12 cellular contexts compared by ENCODE assay signal in the genomic region with DNA sequence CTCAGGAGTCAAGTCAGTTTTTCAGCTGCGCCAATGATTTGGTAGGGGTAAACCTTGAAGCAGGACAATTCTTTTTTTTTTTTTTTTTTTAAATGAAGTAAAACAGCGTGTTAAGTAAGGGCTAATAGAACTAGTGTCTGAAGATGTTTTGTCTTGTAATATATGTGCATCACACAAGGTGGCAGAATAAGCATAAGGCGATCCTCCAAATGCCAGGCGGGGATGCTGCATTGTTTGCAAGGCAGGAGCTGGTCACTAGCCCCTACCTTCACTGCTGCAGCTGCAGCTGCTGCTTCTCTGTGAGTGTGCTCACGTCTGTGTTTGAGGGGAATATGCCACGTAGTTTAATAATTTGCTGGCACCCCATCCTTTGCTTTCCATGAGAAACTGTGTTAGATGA.
DNase-seq lines count a peak whose midpoint lies in the region; ATAC-seq and TF ChIP-seq lines count a peak whose summit lies in the region.
"Had no signal": no experiment of that assay in that cellular context is flagged by ENCODE, and none has a peak within 500 bp of the region (broad histone marks: within the 10 kb centered on the region; RNA-seq: fewer than 3 reads in every experiment).

No MANE protein-coding gene starts in this region.

- RAD21 ChIA-PET in HCT116 (lab: Charles Lee; ENCODE audit: low non-redundant PET in 1 of 2, low total read pairs in 2 of 2, uncharacterized antibody in 2 of 2, unreplicated experiment in 2 of 2): no interaction called here

- no peaks in the 10 kb centered on the region for H3K27me3 ChIP-seq in HCT116 (ENCODE audit: insufficient read depth, low read length)

- TF ChIP-seq CTCF in HCT116 (IDR thresholded peaks at IDR 0.05 in 2 of 3, conservative IDR thresholded peaks at IDR 0.05 in 1 of 3; ENCODE audit: borderline replicate concordance in 1 of 3, insufficient read depth in 1 of 3, low read depth in 2 of 3, low read length in 2 of 3) (no peak), epithelial cell of proximal tubule (conservative IDR thresholded peaks at IDR 0.05; ENCODE audit: low read depth, low read length) (peak; percentile 8)

- BruUV-seq in HCT116 (replicated peaks; lab: Mats Ljungman, UMichigan): no TSS peak

- no peak overlapping the region for H3K27ac ChIP-seq in HCT116 (ENCODE audit: low read depth, low read length)

- H3K9me2 ChIP-seq in HCT116 (ENCODE audit: insufficient read depth): no peaks in the 10 kb centered on the region

- H3K9me3 ChIP-seq in HCT116 (ENCODE audit: control insufficient read depth in 1 of 2, insufficient read depth in 1 of 2, low read depth in 1 of 2, low read length in 2 of 2): no peaks in the 10 kb centered on the region

- H3K9ac ChIP-seq in HCT116 (ENCODE audit: low read length): no peak overlapping the region

- intact Hi-C loops in HCT116 (cut with micrococcal nuclease): no loop called here

- no peak for TF ChIP-seq POLR2A in HCT116 (IDR thresholded peaks at IDR 0.05; ENCODE audit: borderline replicate concordance, extremely low read depth, insufficient read depth, insufficient read length)

- POLR2A ChIA-PET in HCT116 (lab: Charles Lee): no interaction called here

- H4K20me1 ChIP-seq in HCT116 (ENCODE audit: insufficient read depth): no peaks in the 10 kb centered on the region

- no peak overlapping the region for H2AFZ ChIP-seq in HCT116 (ENCODE audit: low read depth, low read length, poor library complexity, severe bottlenecking)

- DNase-seq in COLO668 (lab: John Stamatoyannopoulos, UW; ENCODE audit: unreplicated experiment): peak; percentile 4
- no peak for DNase-seq in HCT116 (ENCODE audit: low read depth, low spot score)
- peak; percentile 18 for DNase-seq in OCI-M1 (lab: John Stamatoyannopoulos, UW)
- no peak for DNase-seq in epithelial cell of proximal tubule (ENCODE audit: low read depth)
- no peak for DNase-seq in SIG-M5 treated with dmso at 0.1 percent for 504 hours (lab: John Stamatoyannopoulos, UW; ENCODE audit: unreplicated experiment)
- no peak for DNase-seq in superior temporal gyrus (ENCODE audit: extremely low spot score)
- DNase-seq: activated CD4-positive, alpha-beta T cell treated with anti-CD3 and anti-CD28 coated beads, Interleukin-2, amount 10 ng/mL, durations not matched to agents 24 days and 14 days; foreskin melanocyte; kidney; stimulated activated naive B cell treated with anti-CD40 and anti-IgM and Interleukin-4, amounts not matched to agents 10 μg/mL and 1 μg/mL and 100 μg/mL, for 72 hours had no signal

- H3K4me1 ChIP-seq in HCT116 (ENCODE audit: control insufficient read depth in 1 of 2, insufficient read depth in 2 of 2, low read length in 2 of 2): no peaks in the 10 kb centered on the region

- no peaks in the 10 kb centered on the region for H3K36me3 ChIP-seq in HCT116 (ENCODE audit: control insufficient read depth in 1 of 2, insufficient read depth in 2 of 2, low read length in 2 of 2)

- H3K79me2 ChIP-seq in HCT116 (ENCODE audit: insufficient read depth, low read length): no peaks in the 10 kb centered on the region

- CTCF ChIA-PET in HCT116 (lab: Charles Lee): no interaction called here

- H3K4me2 ChIP-seq in HCT116 (ENCODE audit: low read length): no peak overlapping the region

- H3K4me3 ChIP-seq in HCT116 (replicated peaks in 1 of 2; ENCODE audit: low read depth in 1 of 2, low read length in 2 of 2): no peak overlapping the region
- H3K4me3 ChIP-seq in epithelial cell of proximal tubule (ENCODE audit: low read depth, low read length): no peak overlapping the region

- ATAC-seq in HCT116: peak; percentile 42; the same call in 1 of the 2 replicates
- ATAC-seq in HG03175 (IDR thresholded peaks at IDR 0.05; ENCODE audit: unreplicated experiment): no peak
- ATAC-seq in HG02759 (IDR thresholded peaks at IDR 0.05; ENCODE audit: unreplicated experiment): no peak

- TF ChIP-seq RAD21 in HCT116 (IDR thresholded peaks at IDR 0.05; ENCODE audit: low read depth): no peak; the same call in 1 of the 2 replicates

TF ChIP-seq in HCT116, 20 proteins besides CTCF, POLR2A, EP300 and RAD21:
- no peak for TF ChIP-seq FOSL1 (IDR thresholded peaks at IDR 0.05; ENCODE audit: low read depth)

Comparison
In these comparisons a context has a peak if more than half of its experiments do, and no peak if none do; other contexts are left out.
1. DNase-seq: peak in COLO668 (single experiment) and OCI-M1 (single experiment); none in HCT116 (single experiment), epithelial cell of proximal tubule (single experiment), SIG-M5 treated with dmso at 0.1 percent for 504 hours (single experiment) and superior temporal gyrus (single experiment).